Comparison of ENCODE assay signal across 21 cellular contexts in the genomic region with DNA sequence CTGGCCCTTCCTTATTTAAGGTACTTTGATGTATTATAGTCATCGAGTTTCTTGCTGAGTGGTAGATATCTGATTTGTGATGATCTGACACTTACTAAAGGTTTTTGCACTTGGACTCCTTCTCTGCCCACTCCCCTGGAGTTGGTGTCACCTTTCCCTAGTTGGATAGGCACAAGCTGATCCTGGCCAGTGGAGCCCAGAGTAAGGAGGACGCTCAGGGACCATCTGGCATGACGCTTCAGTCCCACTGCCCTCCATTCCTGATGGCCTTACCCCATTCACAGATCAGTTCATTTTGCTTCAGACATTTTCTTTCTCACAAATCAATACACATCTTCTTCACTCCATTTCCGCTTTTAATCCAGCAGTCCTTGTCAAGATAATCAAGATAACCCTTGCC. TPM values are rescaled to one million over a fixed set of nuclear protein-coding genes. Genes with fewer than 3 reads are reported as not detected.
"Had no signal": no experiment of that assay in that cellular context is flagged by ENCODE, and none has a peak within 500 bp of the region (broad histone marks: within the 10 kb centered on the region; RNA-seq: fewer than 3 reads in every experiment).

No MANE protein-coding gene starts in this region.

- H3K9me3 Mint-ChIP-seq: activated CD8-positive, alpha-beta T cell treated with anti-CD3 and anti-CD28 coated beads for 36 hours; activated T-cell treated with anti-CD3 and anti-CD28 coated beads, Interleukin-2, amount 50 U/mL, for 4 hours; natural killer cell had no signal

- H3K9ac ChIP-seq: parathyroid adenoma had no signal

- H3K27ac ChIP-seq: neutrophil, parathyroid adenoma, tibial artery had no signal

- H2AFZ ChIP-seq: parathyroid adenoma had no signal

- H3K4me3 Mint-ChIP-seq: activated CD8-positive, alpha-beta T cell treated with anti-CD3 and anti-CD28 coated beads for 36 hours; activated T-cell treated with anti-CD3 and anti-CD28 coated beads, Interleukin-2, amount 50 U/mL, for 4 hours; natural killer cell had no signal

- H3K4me3 ChIP-seq: tibial artery had no signal

- H3K36me3 ChIP-seq: neutrophil, tibial artery had no signal

- H3K4me1 Mint-ChIP-seq: natural killer cell had no signal

- H3K4me1 ChIP-seq: parathyroid adenoma, tibial artery had no signal

- H3K79me2 ChIP-seq: parathyroid adenoma had no signal

- H3K27me3 ChIP-seq: neutrophil, tibial artery had no signal

- H3K9me3 ChIP-seq: neutrophil, tibial artery had no signal

- ATAC-seq: activated CD8-positive, alpha-beta T cell treated with anti-CD3 and anti-CD28 coated beads for 36 hours; activated T-cell treated with anti-CD3 and anti-CD28 coated beads, Interleukin-2, amount 50 U/mL, for 4 hours; natural killer cell had no signal

- H3K36me3 Mint-ChIP-seq: natural killer cell had no signal

- FAIRE-seq: astrocyte, keratinocyte, urothelium cell line had no signal

- DNase-seq: activated CD4-positive, alpha-beta T cell treated with anti-CD3 and anti-CD28 coated beads for 4 hours; activated CD8-positive, alpha-beta T cell treated with anti-CD3 and anti-CD28 coated beads for 36 hours; activated effector memory CD4-positive, alpha-beta T cell treated with Interleukin-2 at 50 U/mL for 16 hours; activated naive CD4-positive, alpha-beta T cell treated with anti-CD3 and anti-CD28 coated beads, Interleukin-2, amount 50 U/mL, for 16 hours; activated T-cell treated with anti-CD3 and anti-CD28 coated beads, Interleukin-2, amount 50 U/mL, for 4 hours; erythroblast; hippocampal formation; mesendoderm; natural killer cell; retina; small intestine; stimulated activated CD4-positive, alpha-beta T cell treated with anti-CD3 and anti-CD28 coated beads, Interleukin-4, amount 100 ng/mL, for 24 hours; stimulated activated naive CD4-positive, alpha-beta T cell; tibial artery had no signal

- H3K27ac Mint-ChIP-seq: activated CD8-positive, alpha-beta T cell treated with anti-CD3 and anti-CD28 coated beads for 36 hours; natural killer cell had no signal

RNA-seq across cellular contexts. Expression of a gene that starts 20.1 kb away (rescaled TPM):
- total RNA-seq: activated CD8-positive, alpha-beta T cell treated with anti-CD3 and anti-CD28 coated beads for 36 hours; activated T-cell treated with anti-CD3 and anti-CD28 coated beads, Interleukin-2, amount 50 U/mL, for 4 hours; astrocyte; lower leg skin; natural killer cell; subcutaneous adipose tissue had no signal
- polyA plus RNA-seq: keratinocyte had no signal

RNA-seq across cellular contexts. Expression of a gene that starts 34.0 kb away (rescaled TPM):
- total RNA-seq: activated CD8-positive, alpha-beta T cell treated with anti-CD3 and anti-CD28 coated beads for 36 hours; activated T-cell treated with anti-CD3 and anti-CD28 coated beads, Interleukin-2, amount 50 U/mL, for 4 hours; astrocyte; lower leg skin; natural killer cell; subcutaneous adipose tissue had no signal
- polyA plus RNA-seq: keratinocyte had no signal
